ENCODE assay signal across 26 cellular contexts in the genomic region with DNA sequence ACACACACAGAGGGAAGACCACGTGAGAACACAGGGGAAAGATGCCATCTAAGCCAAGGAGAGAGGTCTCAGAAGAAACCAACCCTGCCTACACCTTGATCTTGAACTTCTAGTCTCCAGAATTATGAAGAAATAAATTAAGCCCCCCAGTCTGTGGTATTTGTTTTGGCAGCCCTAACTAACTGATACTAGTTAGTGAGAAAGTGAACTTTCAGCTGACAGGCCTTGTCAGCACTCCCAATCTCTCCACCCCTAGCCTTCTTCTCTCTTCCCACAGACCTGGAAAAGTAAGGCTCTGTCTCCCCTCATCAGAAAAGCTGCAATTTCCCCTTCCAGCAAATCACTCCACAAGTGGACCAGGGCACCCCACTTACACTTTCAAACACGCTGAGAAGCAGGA.
"Had no signal": no experiment of that assay in that cellular context is flagged by ENCODE, and none has a peak within 500 bp of the region (broad histone marks: within the 10 kb centered on the region; RNA-seq: fewer than 3 reads in every experiment).

No MANE protein-coding gene starts in this region.

- H3K27me3 Mint-ChIP-seq: activated naive CD4-positive, alpha-beta T cell treated with anti-CD3 and anti-CD28 coated beads, Interleukin-2, amount 50 U/mL, for 24 hours had no signal

- H3K27ac ChIP-seq: breast epithelium, Peyer's patch, RWPE1 had no signal

- H3K9me3 Mint-ChIP-seq: activated CD8-positive, alpha-beta T cell treated with anti-CD3 and anti-CD28 coated beads for 36 hours; activated naive CD4-positive, alpha-beta T cell treated with anti-CD3 and anti-CD28 coated beads, Interleukin-2, amount 50 U/mL, for 24 hours; activated T-helper 1 cell treated with anti-CD3 and anti-CD28 coated beads, Interleukin-12 subunit alpha, Interleukin-12 subunit beta, Interleukin-2, Interleukin-4 antibody, amounts not matched to agents 30 ng/mL and 10 ng/mL and 1 ng/mL, durations not matched to agents 14 hours and 24 hours and 36 hours; T-helper 1 cell treated with Interleukin-12 subunit alpha and Interleukin-12 subunit beta and Interleukin-4 antibody, amounts not matched to agents 30 μg/mL and 1 μg/mL, for 36 hours had no signal

- H3K4me3 Mint-ChIP-seq: activated CD8-positive, alpha-beta T cell treated with anti-CD3 and anti-CD28 coated beads for 36 hours; activated naive CD4-positive, alpha-beta T cell treated with anti-CD3 and anti-CD28 coated beads, Interleukin-2, amount 50 U/mL, for 24 hours; activated T-helper 1 cell treated with anti-CD3 and anti-CD28 coated beads, Interleukin-12 subunit alpha, Interleukin-12 subunit beta, Interleukin-2, Interleukin-4 antibody, amounts not matched to agents 30 ng/mL and 10 ng/mL and 1 ng/mL, durations not matched to agents 14 hours and 24 hours and 36 hours; T-helper 1 cell treated with Interleukin-12 subunit alpha and Interleukin-12 subunit beta and Interleukin-4 antibody, amounts not matched to agents 30 μg/mL and 1 μg/mL, for 36 hours had no signal

- H3K36me3 ChIP-seq: breast epithelium, Peyer's patch had no signal

- H3K27ac Mint-ChIP-seq: activated CD8-positive, alpha-beta T cell treated with anti-CD3 and anti-CD28 coated beads for 36 hours; activated naive CD4-positive, alpha-beta T cell treated with anti-CD3 and anti-CD28 coated beads, Interleukin-2, amount 50 U/mL, for 24 hours; activated T-helper 1 cell treated with anti-CD3 and anti-CD28 coated beads, Interleukin-12 subunit alpha, Interleukin-12 subunit beta, Interleukin-2, Interleukin-4 antibody, amounts not matched to agents 30 ng/mL and 10 ng/mL and 1 ng/mL, durations not matched to agents 14 hours and 24 hours and 36 hours; T-helper 1 cell treated with Interleukin-12 subunit alpha and Interleukin-12 subunit beta and Interleukin-4 antibody, amounts not matched to agents 30 μg/mL and 1 μg/mL, for 36 hours had no signal

- H3K36me3 Mint-ChIP-seq: activated naive CD4-positive, alpha-beta T cell treated with anti-CD3 and anti-CD28 coated beads, Interleukin-2, amount 50 U/mL, for 24 hours had no signal

- H3K4me1 ChIP-seq: breast epithelium, Peyer's patch had no signal

- H3K9me3 ChIP-seq: breast epithelium, Peyer's patch had no signal

- DNase-seq: activated CD4-positive, alpha-beta T cell treated with anti-CD3 and anti-CD28 coated beads for 4 hours; activated CD8-positive, alpha-beta memory T cell treated with anti-CD3 and anti-CD28 coated beads, Interleukin-2, amount 50 U/mL, for 48 hours; activated CD8-positive, alpha-beta T cell treated with anti-CD3 and anti-CD28 coated beads for 36 hours; activated effector memory CD4-positive, alpha-beta T cell treated with Interleukin-2 at 50 U/mL for 16 hours; activated naive CD4-positive, alpha-beta T cell; activated T-cell treated with anti-CD3 and anti-CD28 coated beads, Interleukin-2, amount 50 U/mL, for 1 hour; aorta; caudate nucleus; KG1; NCI-H1092; NCI-H1417 treated with DMSO at 0.1 percent for 48 hours; NCI-H1694; NCI-H2029; NCI-H2107; NCI-H2171 treated with DMSO at 0.1 percent for 48 hours; NCI-H226; NCI-H526 treated with DMSO at 0.1 percent for 48 hours; NCI-H82; Peyer's patch; Right ventricle myocardium superior had no signal

- ATAC-seq: activated CD4-positive, CD25-positive, alpha-beta regulatory T cell treated with anti-CD3 and anti-CD28 coated beads, Interleukin-2, amount 50 U/mL, for 24 hours; activated CD8-positive, alpha-beta T cell treated with anti-CD3 and anti-CD28 coated beads for 36 hours had no signal

- H3K4me1 Mint-ChIP-seq: activated naive CD4-positive, alpha-beta T cell treated with anti-CD3 and anti-CD28 coated beads, Interleukin-2, amount 50 U/mL, for 24 hours had no signal

- H3K4me3 ChIP-seq: breast epithelium, Peyer's patch had no signal

- H3K27me3 ChIP-seq: breast epithelium, Peyer's patch had no signal
